ENCODE assay signal across 8 cellular contexts in genomic region chr18:76494541-76495403, GRCh38. TPM values are rescaled to one million over a fixed set of nuclear protein-coding genes. Genes with fewer than 3 reads are reported as not detected.
DNase-seq lines count a peak whose midpoint lies in the region; ATAC-seq and TF ChIP-seq lines count a peak whose summit lies in the region.

ZNF516 (minus strand) TSS chr18:76495242; CDS start chr18:76443054, 52,188 bp downstream.

- peak within 1 kb of the TSS; percentile 69 for H3K9ac ChIP-seq in SK-N-MC (ENCODE audit: insufficient read length)

- H3K36me3 Mint-ChIP-seq in endothelial cell (ENCODE audit: low read depth, unreplicated experiment) (peaks cover 10% of the 10 kb centered on the region), mesothelial cell of epicardium (no peaks in the 10 kb centered on the region), type B pancreatic cell (no peaks in the 10 kb centered on the region)

- peak within 1 kb of the TSS; percentile 77 for H3K4me3 ChIP-seq in SK-N-MC

- H3K4me1 Mint-ChIP-seq in endothelial cell (ENCODE audit: unreplicated experiment) (peaks cover 36% of the 10 kb centered on the region), mesothelial cell of epicardium (peaks cover 28% of the 10 kb centered on the region), type B pancreatic cell (ENCODE audit: unreplicated experiment) (peaks cover 27% of the 10 kb centered on the region)

- H3K27ac ChIP-seq in SK-N-MC = peak within 1 kb of the TSS; percentile 92

- no peaks in the 10 kb centered on the region for H3K9me3 ChIP-seq in SK-N-MC (ENCODE audit: low read depth, low read length)

- DNase-seq in EL = peak; percentile 40
- DNase-seq in SK-N-MC (ENCODE audit: low read depth, low spot score) = no peak
- DNase-seq in endothelial cell (ENCODE audit: low spot score) = peak; percentile 65
- peak; percentile 46 to 65 for DNase-seq in mesothelial cell of epicardium (ENCODE audit: low spot score in 2 of 2, unreplicated experiment in 2 of 2)
- DNase-seq in type B pancreatic cell (ENCODE audit: extremely low spot score, unreplicated experiment) = no peak
- no peak for DNase-seq in activated gamma-delta T cell (lab: John Stamatoyannopoulos, UW)
- no peak for DNase-seq in NCI-H446 treated with DMSO at 0.1 percent for 48 hours (lab: John Stamatoyannopoulos, UW)

- H3K9me3 Mint-ChIP-seq in endothelial cell (ENCODE audit: unreplicated experiment) (no peaks in the 10 kb centered on the region), mesothelial cell of epicardium (no peaks in the 10 kb centered on the region), type B pancreatic cell (no peaks in the 10 kb centered on the region)

- TF ChIP-seq CTCF in endothelial cell (IDR thresholded peaks at IDR 0.05; ENCODE audit: unreplicated experiment) = no peak
- no peak for TF ChIP-seq CTCF in mesothelial cell of epicardium (IDR thresholded peaks at IDR 0.05; ENCODE audit: unreplicated experiment)
- no peak for TF ChIP-seq CTCF in type B pancreatic cell (conservative IDR thresholded peaks at IDR 0.05)

- peak within 1 kb of the TSS; percentile 97 for H3K27ac Mint-ChIP-seq in endothelial cell (ENCODE audit: unreplicated experiment)
- peak within 1 kb of the TSS; percentile 98 for H3K27ac Mint-ChIP-seq in mesothelial cell of epicardium
- peak within 1 kb of the TSS; percentile 96 for H3K27ac Mint-ChIP-seq in type B pancreatic cell

- no peaks in the 10 kb centered on the region for H3K36me3 ChIP-seq in SK-N-MC (ENCODE audit: insufficient read depth, low read length)

- H3K27me3 Mint-ChIP-seq in endothelial cell (ENCODE audit: unreplicated experiment) (peaks cover 38% of the 10 kb centered on the region), mesothelial cell of epicardium (ENCODE audit: low read depth) (no peaks in the 10 kb centered on the region), type B pancreatic cell (no peaks in the 10 kb centered on the region)

- peak; percentile 13 for ATAC-seq in HG03342 (IDR thresholded peaks at IDR 0.05; ENCODE audit: unreplicated experiment)

- peak within 1 kb of the TSS; percentile 95 for H3K4me3 Mint-ChIP-seq in endothelial cell (ENCODE audit: unreplicated experiment)
- H3K4me3 Mint-ChIP-seq in mesothelial cell of epicardium = peak within 1 kb of the TSS; percentile 92
- H3K4me3 Mint-ChIP-seq in type B pancreatic cell = peak within 1 kb of the TSS; percentile 96

RNA-seq across cellular contexts. Expression of gene ZNF516, which starts in this region (rescaled TPM):
- total RNA-seq in endothelial cell (ENCODE audit: unreplicated experiment) = 83.2 TPM
- 84.4 to 92.1 TPM (median 90.9 TPM) in 3 replicates for total RNA-seq in mesothelial cell of epicardium
- total RNA-seq in type B pancreatic cell (ENCODE audit: low replicate concordance) = 34.1 and 71.2 TPM in 2 replicates

Comparison
In these comparisons a context has a peak if more than half of its experiments do, and no peak if none do; other contexts are left out.
1. DNase-seq: peak in EL (single experiment), endothelial cell (single experiment) and mesothelial cell of epicardium (2 of 2); none in SK-N-MC (single experiment), type B pancreatic cell (single experiment), activated gamma-delta T cell (single experiment) and NCI-H446 treated with DMSO at 0.1 percent for 48 hours (single experiment).
2. Peak in every context shown above with its lines, with median percentiles within 50 percentile points of each other: H3K27ac Mint-ChIP-seq and H3K4me3 Mint-ChIP-seq.